Comparison of ENCODE assay signal across 9 cellular contexts in the genomic region with DNA sequence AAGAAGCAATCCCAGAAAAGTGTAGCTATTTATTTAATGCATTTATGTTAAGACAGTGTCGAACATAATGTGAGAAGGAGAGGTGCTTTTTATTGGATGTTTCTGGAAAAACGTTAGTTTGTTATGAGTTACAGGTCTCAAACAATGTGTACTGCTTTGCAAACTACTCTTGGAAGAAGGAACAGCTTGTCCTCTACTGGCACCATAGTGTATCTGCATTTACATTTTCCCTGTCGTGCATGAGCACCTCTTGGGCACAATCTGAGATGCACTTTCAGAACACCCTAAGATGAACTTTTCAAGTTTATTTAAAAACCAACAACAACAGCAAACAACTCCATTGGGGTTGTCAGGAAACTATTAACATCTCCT. TPM values are rescaled to one million over a fixed set of nuclear protein-coding genes. Genes with fewer than 3 reads are reported as not detected.
DNase-seq lines count a peak whose midpoint lies in the region; ATAC-seq, FAIRE-seq and TF ChIP-seq lines count a peak whose summit lies in the region.
"Had no signal": no experiment of that assay in that cellular context is flagged by ENCODE, and none has a peak within 500 bp of the region (broad histone marks: within the 10 kb centered on the region; RNA-seq: fewer than 3 reads in every experiment).

No MANE protein-coding gene starts in this region.

- peak; percentile 44 for DNase-seq in DMS114 treated with DMSO at 0.1 percent for 48 hours (lab: John Stamatoyannopoulos, UW; ENCODE audit: unreplicated experiment)
- peak; percentile 47 for DNase-seq in KBM-7
- peak; percentile 38 for DNase-seq in bronchial epithelial cell (ENCODE audit: low read depth)
- no peak for DNase-seq in activated gamma-delta T cell (lab: John Stamatoyannopoulos, UW)
- no peak for DNase-seq in sciatic nerve (ENCODE audit: low spot score)
- no peak for DNase-seq in NCI-H446 treated with DMSO at 0.1 percent for 48 hours (lab: John Stamatoyannopoulos, UW)
- no peak for DNase-seq in putamen (ENCODE audit: low spot score)
- DNase-seq: cerebellar nuclear complex had no signal

- peaks cover 19% of the 10 kb centered on the region for H3K36me3 Mint-ChIP-seq in nephron (ENCODE audit: low read depth)

- H3K4me3 ChIP-seq in bronchial epithelial cell (ENCODE audit: low read depth, low read length): no peak overlapping the region

- TF ChIP-seq CTCF in bronchial epithelial cell (IDR thresholded peaks at IDR 0.05; ENCODE audit: insufficient read depth, low read length, severe bottlenecking) (peak; percentile 44), nephron (IDR thresholded peaks at IDR 0.05; ENCODE audit: unreplicated experiment in 3 of 3) (peak; percentile 39 to 51 (median 44))

- H3K27ac Mint-ChIP-seq in nephron: peak overlapping the region in 2 of 3 experiments; percentile 20 to 31

- no peaks in the 10 kb centered on the region for H3K27me3 ChIP-seq in bronchial epithelial cell (ENCODE audit: control insufficient read depth, insufficient read depth, low read length)

- intact Hi-C loops in sciatic nerve (cut with DNase I): no loop called here

- peaks cover 3% of the 10 kb centered on the region for H3K36me3 ChIP-seq in bronchial epithelial cell (ENCODE audit: control insufficient read depth, insufficient read depth, low read length)

- no peak for ATAC-seq in sciatic nerve

- H3K9me3 Mint-ChIP-seq in nephron: no peaks in the 10 kb centered on the region

- no peaks in the 10 kb centered on the region for H3K27me3 Mint-ChIP-seq in nephron (ENCODE audit: low read depth)

- H3K4me1 Mint-ChIP-seq in nephron: no peaks in the 10 kb centered on the region

- in situ Hi-C loops in KBM-7 (cut with MboI; ENCODE audit: low pct_unique_long_range_greater_than_20kb, low sequenced_read_pairs): no loop called here

- FAIRE-seq in bronchial epithelial cell (lab: Jason Lieb, UNC): no peak

- H3K4me3 Mint-ChIP-seq in nephron: no peak overlapping the region

RNA-seq across cellular contexts. Expression of a gene that starts 22.8 kb away (rescaled TPM):
- total RNA-seq in bronchial epithelial cell: 5.5 and 8.3 TPM in 2 replicates
- 19.3 TPM for total RNA-seq in sciatic nerve

RNA-seq across cellular contexts. Expression of a gene that starts 35.5 kb away (rescaled TPM):
- 2.9 and 4.2 TPM in 2 replicates for total RNA-seq in bronchial epithelial cell
- 6.3 TPM for total RNA-seq in sciatic nerve

Comparison
In these comparisons a context has a peak if more than half of its experiments do, and no peak if none do; other contexts are left out.
1. DNase-seq: peak in DMS114 treated with DMSO at 0.1 percent for 48 hours (single experiment), KBM-7 (single experiment) and bronchial epithelial cell (single experiment); none in activated gamma-delta T cell (single experiment), sciatic nerve (single experiment), NCI-H446 treated with DMSO at 0.1 percent for 48 hours (single experiment) and putamen (single experiment).